Comparison of ENCODE assay signal across 8 cellular contexts in genomic region chr11:86800956-86801264, GRCh38. TPM values are rescaled to one million over a fixed set of nuclear protein-coding genes. Genes with fewer than 3 reads are reported as not detected.
DNase-seq lines count a peak whose midpoint lies in the region; ATAC-seq and TF ChIP-seq lines count a peak whose summit lies in the region.

No MANE protein-coding gene starts in this region.

- no peak for DNase-seq in stimulated activated naive CD8-positive, alpha-beta T cell treated with anti-CD3 and anti-CD28 coated beads, Interleukin-15, Interleukin-2, amounts not matched to agents 100 U/mL and 50 U/mL, for 24 hours
- peak; percentile 31 for DNase-seq in choroid plexus epithelial cell (ENCODE audit: low read depth)
- no peak for DNase-seq in occipital lobe (lab: John Stamatoyannopoulos, UW)
- no peak for DNase-seq in activated gamma-delta T cell treated with Interleukin-2 at 50 U/mL for 16 hours

- TF ChIP-seq CTCF in choroid plexus epithelial cell (conservative IDR thresholded peaks at IDR 0.05; ENCODE audit: low read depth, low read length) = no peak

- no peak overlapping the region for H3K27ac Mint-ChIP-seq in stimulated activated naive CD8-positive, alpha-beta T cell treated with anti-CD3 and anti-CD28 coated beads, Interleukin-15, Interleukin-2, amounts not matched to agents 100 ng/mL and 50 ng/mL, for 24 hours

- H3K4me3 ChIP-seq in choroid plexus epithelial cell (ENCODE audit: low read depth, low read length) (peak overlapping the region; percentile 73), mucosa of stomach (ENCODE audit: low read length) (peak overlapping the region; percentile 51)

- H3K4me3 Mint-ChIP-seq in stimulated activated naive CD8-positive, alpha-beta T cell treated with anti-CD3 and anti-CD28 coated beads, Interleukin-15, Interleukin-2, amounts not matched to agents 100 ng/mL and 50 ng/mL, for 24 hours = peak overlapping the region; percentile 78

- H3K9me3 ChIP-seq in mucosa of stomach (ENCODE audit: control insufficient read depth, low read length) = no peaks in the 10 kb centered on the region

- H3K27me3 Mint-ChIP-seq in stimulated activated naive CD8-positive, alpha-beta T cell treated with anti-CD3 and anti-CD28 coated beads, Interleukin-15, Interleukin-2, amounts not matched to agents 100 ng/mL and 50 ng/mL, for 24 hours = peaks cover 71% of the 10 kb centered on the region

- H3K36me3 Mint-ChIP-seq in stimulated activated naive CD8-positive, alpha-beta T cell treated with anti-CD3 and anti-CD28 coated beads, Interleukin-15, Interleukin-2, amounts not matched to agents 100 ng/mL and 50 ng/mL, for 24 hours (ENCODE audit: low read depth) = no peaks in the 10 kb centered on the region

- H3K9ac ChIP-seq in mucosa of stomach (ENCODE audit: low read length) = peak overlapping the region; percentile 83

- no peak for ATAC-seq in stimulated activated naive CD8-positive, alpha-beta T cell treated with anti-CD3 and anti-CD28 coated beads, Interleukin-15, Interleukin-2, amounts not matched to agents 100 U/mL and 50 U/mL, for 24 hours
- ATAC-seq in GM18858 (IDR thresholded peaks at IDR 0.05; ENCODE audit: unreplicated experiment) (no peak), HG02610 (IDR thresholded peaks at IDR 0.05; ENCODE audit: unreplicated experiment) (no peak)

- peaks cover 22% of the 10 kb centered on the region for H3K4me1 ChIP-seq in mucosa of stomach (ENCODE audit: control insufficient read depth, insufficient read depth, low read length)

- H3K4me1 Mint-ChIP-seq in stimulated activated naive CD8-positive, alpha-beta T cell treated with anti-CD3 and anti-CD28 coated beads, Interleukin-15, Interleukin-2, amounts not matched to agents 100 ng/mL and 50 ng/mL, for 24 hours (ENCODE audit: low read depth) = peaks cover 57% of the 10 kb centered on the region

- H3K9me3 Mint-ChIP-seq in stimulated activated naive CD8-positive, alpha-beta T cell treated with anti-CD3 and anti-CD28 coated beads, Interleukin-15, Interleukin-2, amounts not matched to agents 100 ng/mL and 50 ng/mL, for 24 hours = no peaks in the 10 kb centered on the region

- H3K36me3 ChIP-seq in mucosa of stomach (ENCODE audit: control insufficient read depth, insufficient read depth, low read length) = no peaks in the 10 kb centered on the region

- H3K27me3 ChIP-seq in mucosa of stomach (ENCODE audit: control insufficient read depth, insufficient read depth, low read length) = no peaks in the 10 kb centered on the region

RNA-seq across cellular contexts. Expression of gene PRSS23, which starts 0.6 kb away (rescaled TPM):
- 11.1 TPM for total RNA-seq in occipital lobe
